ENCODE assay signal across 14 cellular contexts in the genomic region with DNA sequence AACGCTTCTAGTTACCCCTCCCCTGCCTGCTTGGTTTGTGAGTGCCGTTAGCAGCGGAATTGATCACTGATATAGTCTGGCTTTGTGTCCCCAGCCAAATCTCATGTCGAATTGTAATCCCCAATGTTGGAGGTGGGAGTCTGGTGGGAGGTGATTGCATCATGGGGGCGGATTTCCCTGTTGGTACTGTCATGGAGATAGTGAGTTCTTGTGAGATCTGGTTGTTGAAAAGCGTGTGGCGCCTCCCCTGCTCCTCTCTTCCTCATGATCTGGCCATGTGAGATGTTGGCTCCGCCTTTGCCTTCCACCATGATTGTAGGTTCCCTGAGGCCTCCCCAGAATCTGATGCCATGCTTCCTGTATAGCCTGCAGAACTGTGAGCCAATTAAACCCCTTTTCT. TPM values are rescaled to one million over a fixed set of nuclear protein-coding genes. Genes with fewer than 3 reads are reported as not detected.
DNase-seq lines count a peak whose midpoint lies in the region; ATAC-seq and TF ChIP-seq lines count a peak whose summit lies in the region.
"Had no signal": no experiment of that assay in that cellular context is flagged by ENCODE, and none has a peak within 500 bp of the region (broad histone marks: within the 10 kb centered on the region; RNA-seq: fewer than 3 reads in every experiment).

No MANE protein-coding gene starts in this region.

- no peaks in the 10 kb centered on the region for H3K79me2 ChIP-seq in mesendoderm (ENCODE audit: control insufficient read depth, insufficient read depth, low read length)

- H3K4me2 ChIP-seq in mesendoderm (ENCODE audit: low read length), result no peak overlapping the region
- H3K4me2 ChIP-seq: BLaER1 had no signal

- no peak for ATAC-seq in left ventricle myocardium superior
- ATAC-seq in WTC11, result peak; percentile 5; the same call in 1 of the 2 replicates

- no peak overlapping the region for H2BK120ac ChIP-seq in mesendoderm (ENCODE audit: low read depth, low read length)

- H3K9me3 ChIP-seq in right atrium auricular region (no peaks in the 10 kb centered on the region), skeletal muscle tissue (ENCODE audit: control insufficient read depth in 3 of 3, low read length in 3 of 3) (no peaks in the 10 kb centered on the region)
- H3K9me3 ChIP-seq: BLaER1 had no signal

- H3K27ac ChIP-seq in right atrium auricular region (peak overlapping the region; percentile 71 to 91), mesendoderm (ENCODE audit: low read depth, low read length) (no peak overlapping the region), skeletal muscle tissue (ENCODE audit: low read depth, low read length) (peak overlapping the region; percentile 67)
- H3K27ac ChIP-seq: BLaER1 had no signal

- no peak overlapping the region for H3K9ac ChIP-seq in mesendoderm (ENCODE audit: low read length)
- no peak overlapping the region for H3K9ac ChIP-seq in skeletal muscle tissue (ENCODE audit: low read depth in 1 of 3, low read length in 3 of 3)
- H3K9ac ChIP-seq: BLaER1 had no signal

- no peak overlapping the region for H3K27ac Mint-ChIP-seq in WTC11
- no peak overlapping the region for H3K27ac Mint-ChIP-seq in chondrocyte (ENCODE audit: unreplicated experiment)

- WGBS in mesendoderm (ENCODE audit: extremely low coverage, insufficient coverage, low lambda C conversion rate), result no CpG with 5 or more reads among the region's 8 CpGs

- H3K36me3 ChIP-seq in right atrium auricular region, result no peaks in the 10 kb centered on the region
- H3K36me3 ChIP-seq in mesendoderm (ENCODE audit: control insufficient read depth, insufficient read depth, low read length), result no peaks in the 10 kb centered on the region
- no peaks in the 10 kb centered on the region for H3K36me3 ChIP-seq in skeletal muscle tissue (ENCODE audit: control insufficient read depth in 3 of 3, insufficient read depth in 3 of 3, low read length in 3 of 3)
- H3K36me3 ChIP-seq: BLaER1 had no signal

- intact Hi-C loops in left ventricle myocardium superior (cut with micrococcal nuclease), result no loop called here

- peaks cover 14% of the 10 kb centered on the region for H3K27me3 Mint-ChIP-seq in WTC11 (ENCODE audit: low read depth)
- no peaks in the 10 kb centered on the region for H3K27me3 Mint-ChIP-seq in chondrocyte (ENCODE audit: low read depth)

- no peak overlapping the region for H3K4me3 Mint-ChIP-seq in WTC11
- no peak overlapping the region for H3K4me3 Mint-ChIP-seq in chondrocyte (ENCODE audit: unreplicated experiment)

- no peak overlapping the region for H2BK5ac ChIP-seq in mesendoderm (ENCODE audit: low read length)

- CTCF ChIA-PET in WTC11 (lab: Charles Lee), result no interaction called here

- H3K79me1 ChIP-seq in mesendoderm (ENCODE audit: low read length), result no peaks in the 10 kb centered on the region

- H3K4ac ChIP-seq in mesendoderm (ENCODE audit: low read depth, low read length), result no peak overlapping the region

- no peaks in the 10 kb centered on the region for H3K9me3 Mint-ChIP-seq in WTC11
- H3K9me3 Mint-ChIP-seq in chondrocyte (ENCODE audit: low read depth), result no peaks in the 10 kb centered on the region

- H3K4me1 Mint-ChIP-seq in WTC11 (peaks cover 3% of the 10 kb centered on the region; the same call in 1 of the 2 replicates), chondrocyte (ENCODE audit: low read depth) (peaks cover 14% of the 10 kb centered on the region)

- H3K4me1 ChIP-seq in right atrium auricular region, result peaks cover 0 to 16% of the 10 kb centered on the region in 2 donors
- peaks cover 3% of the 10 kb centered on the region for H3K4me1 ChIP-seq in mesendoderm (ENCODE audit: control insufficient read depth, low read depth, low read length)
- H3K4me1 ChIP-seq in skeletal muscle tissue (ENCODE audit: control insufficient read depth in 3 of 3, insufficient read depth in 3 of 3, low read length in 3 of 3), result peaks cover 15 to 31% (median 30%) of the 10 kb centered on the region in 3 donors

- no peak overlapping the region for H3K23ac ChIP-seq in mesendoderm (ENCODE audit: low read length)

- H3K36me3 Mint-ChIP-seq in WTC11 (no peaks in the 10 kb centered on the region), chondrocyte (ENCODE audit: low read depth) (no peaks in the 10 kb centered on the region)

- no peak overlapping the region for H3K56ac ChIP-seq in mesendoderm (ENCODE audit: low read length)

- DNase-seq in right atrium auricular region (ENCODE audit: low spot score) (peak; percentile 47), left ventricle myocardium superior (no peak), WTC11 (ENCODE audit: low spot score) (no peak), mesendoderm (peak; percentile 57), NCI-H2081 treated with DMSO at 0.1 percent for 48 hours (lab: John Stamatoyannopoulos, UW) (no peak), chondrocyte (ENCODE audit: low spot score) (no peak), middle frontal gyrus (ENCODE audit: extremely low spot score, low spot score) (no peak)
- DNase-seq: 8988T, AML-193, DMS53, GF-D8, H7 had no signal

- H4K5ac ChIP-seq in mesendoderm (ENCODE audit: low read length), result no peak overlapping the region

- TF ChIP-seq CTCF in right atrium auricular region (IDR thresholded peaks at IDR 0.05), result no peak
- TF ChIP-seq CTCF in WTC11 (IDR thresholded peaks at IDR 0.05), result no peak
- no peak for TF ChIP-seq CTCF in chondrocyte (IDR thresholded peaks at IDR 0.05)

- H3K27me3 ChIP-seq in right atrium auricular region, result no peaks in the 10 kb centered on the region
- no peaks in the 10 kb centered on the region for H3K27me3 ChIP-seq in mesendoderm (ENCODE audit: insufficient read depth, low read length, poor library complexity)
- no peaks in the 10 kb centered on the region for H3K27me3 ChIP-seq in skeletal muscle tissue (ENCODE audit: control insufficient read depth in 3 of 3, insufficient read depth in 3 of 3, low read length in 3 of 3)
- H3K27me3 ChIP-seq: BLaER1 had no signal

- POLR2A ChIA-PET in WTC11 (lab: Charles Lee), result no interaction called here

- H4K8ac ChIP-seq in mesendoderm (ENCODE audit: low read depth, low read length), result no peak overlapping the region

- no peak overlapping the region for H2BK15ac ChIP-seq in mesendoderm (replicated peaks; ENCODE audit: low read depth)

- H2AK5ac ChIP-seq in mesendoderm (ENCODE audit: low read length), result no peak overlapping the region

- H3K4me3 ChIP-seq in right atrium auricular region (no peak overlapping the region), mesendoderm (ENCODE audit: low read length) (no peak overlapping the region), skeletal muscle tissue (ENCODE audit: low read length in 3 of 3) (no peak overlapping the region)
- H3K4me3 ChIP-seq: BLaER1 had no signal

- no peak overlapping the region for H3K18ac ChIP-seq in mesendoderm (ENCODE audit: low read length)

TF ChIP-seq in WTC11, 78 proteins besides CTCF, POLR2A, EP300 and RAD21 (continues in another document):
- no peak for TF ChIP-seq SP1 (CRISPR knock-in tag; conservative IDR thresholded peaks at IDR 0.05)
- no peak for TF ChIP-seq ETV6 (CRISPR knock-in tag; IDR thresholded peaks at IDR 0.05)
- TF ChIP-seq, protein P1, sequence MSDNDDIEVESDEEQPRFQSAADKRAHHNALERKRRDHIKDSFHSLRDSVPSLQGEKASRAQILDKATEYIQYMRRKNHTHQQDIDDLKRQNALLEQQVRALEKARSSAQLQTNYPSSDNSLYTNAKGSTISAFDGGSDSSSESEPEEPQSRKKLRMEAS (CRISPR knock-in tag; IDR thresholded peaks at IDR 0.05), result no peak
- TF ChIP-seq IRF2 (CRISPR knock-in tag; IDR thresholded peaks at IDR 0.05; ENCODE audit: borderline replicate concordance, low read depth), result no peak
- no peak for TF ChIP-seq ZNF317 (CRISPR knock-in tag; IDR thresholded peaks at IDR 0.05; ENCODE audit: borderline replicate concordance, low read depth)
- no peak for TF ChIP-seq NR2C2 (CRISPR knock-in tag; IDR thresholded peaks at IDR 0.05)
- TF ChIP-seq OVOL2 (CRISPR knock-in tag; IDR thresholded peaks at IDR 0.05; ENCODE audit: borderline replicate concordance), result no peak
- TF ChIP-seq TP53 (CRISPR knock-in tag; IDR thresholded peaks at IDR 0.05), result no peak
- TF ChIP-seq, protein P2, sequence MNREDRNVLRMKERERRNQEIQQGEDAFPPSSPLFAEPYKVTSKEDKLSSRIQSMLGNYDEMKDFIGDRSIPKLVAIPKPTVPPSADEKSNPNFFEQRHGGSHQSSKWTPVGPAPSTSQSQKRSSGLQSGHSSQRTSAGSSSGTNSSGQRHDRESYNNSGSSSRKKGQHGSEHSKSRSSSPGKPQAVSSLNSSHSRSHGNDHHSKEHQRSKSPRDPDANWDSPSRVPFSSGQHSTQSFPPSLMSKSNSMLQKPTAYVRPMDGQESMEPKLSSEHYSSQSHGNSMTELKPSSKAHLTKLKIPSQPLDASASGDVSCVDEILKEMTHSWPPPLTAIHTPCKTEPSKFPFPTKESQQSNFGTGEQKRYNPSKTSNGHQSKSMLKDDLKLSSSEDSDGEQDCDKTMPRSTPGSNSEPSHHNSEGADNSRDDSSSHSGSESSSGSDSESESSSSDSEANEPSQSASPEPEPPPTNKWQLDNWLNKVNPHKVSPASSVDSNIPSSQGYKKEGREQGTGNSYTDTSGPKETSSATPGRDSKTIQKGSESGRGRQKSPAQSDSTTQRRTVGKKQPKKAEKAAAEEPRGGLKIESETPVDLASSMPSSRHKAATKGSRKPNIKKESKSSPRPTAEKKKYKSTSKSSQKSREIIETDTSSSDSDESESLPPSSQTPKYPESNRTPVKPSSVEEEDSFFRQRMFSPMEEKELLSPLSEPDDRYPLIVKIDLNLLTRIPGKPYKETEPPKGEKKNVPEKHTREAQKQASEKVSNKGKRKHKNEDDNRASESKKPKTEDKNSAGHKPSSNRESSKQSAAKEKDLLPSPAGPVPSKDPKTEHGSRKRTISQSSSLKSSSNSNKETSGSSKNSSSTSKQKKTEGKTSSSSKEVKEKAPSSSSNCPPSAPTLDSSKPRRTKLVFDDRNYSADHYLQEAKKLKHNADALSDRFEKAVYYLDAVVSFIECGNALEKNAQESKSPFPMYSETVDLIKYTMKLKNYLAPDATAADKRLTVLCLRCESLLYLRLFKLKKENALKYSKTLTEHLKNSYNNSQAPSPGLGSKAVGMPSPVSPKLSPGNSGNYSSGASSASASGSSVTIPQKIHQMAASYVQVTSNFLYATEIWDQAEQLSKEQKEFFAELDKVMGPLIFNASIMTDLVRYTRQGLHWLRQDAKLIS (CRISPR knock-in tag; IDR thresholded peaks at IDR 0.05; ENCODE audit: borderline replicate concordance), result no peak
- no peak for TF ChIP-seq SMAD3 (CRISPR knock-in tag; IDR thresholded peaks at IDR 0.05; ENCODE audit: borderline replicate concordance)

RNA-seq across cellular contexts. Expression of a gene that starts 47.3 kb away (rescaled TPM):
- 1 to 10 TPM in 1 of 2 donors, under 1 TPM in 1; 0.74 to 1.3 TPM for total RNA-seq in right atrium auricular region
- 0.55 TPM for total RNA-seq in left ventricle myocardium superior
- not detected in 3 replicates for total RNA-seq in WTC11 (2021)
- polyA plus RNA-seq in mesendoderm (2013, experiment 1 of 2), result 0.07 TPM
- 0.06 TPM for polyA plus RNA-seq in mesendoderm (2013, experiment 2 of 2)
- 1.0 TPM for total RNA-seq in skeletal muscle tissue
- not detected in 3 replicates for total RNA-seq in chondrocyte
- total RNA-seq: H7 had no signal

RNA-seq across cellular contexts. Expression of a gene that starts 50.0 kb away (rescaled TPM):
- total RNA-seq in right atrium auricular region (100 to 1,000 TPM; 211 to 258 TPM), left ventricle myocardium superior (329 TPM), WTC11 (2021) (2.1 to 2.2 TPM (median 2.2 TPM) in 3 replicates), skeletal muscle tissue (53.2 TPM), chondrocyte (13.2 to 23.4 TPM (median 22.1 TPM) in 3 replicates)
- polyA plus RNA-seq in mesendoderm (2013, experiment 1 of 2), result 1.8 TPM
- 1.8 TPM for polyA plus RNA-seq in mesendoderm (2013, experiment 2 of 2)

Comparison
In these comparisons a context has a peak if more than half of its experiments do, and no peak if none do; other contexts are left out.
1. DNase-seq: peak in right atrium auricular region (single experiment) and mesendoderm (single experiment); none in left ventricle myocardium superior (single experiment), WTC11 (single experiment), NCI-H2081 treated with DMSO at 0.1 percent for 48 hours (single experiment), chondrocyte (single experiment) and middle frontal gyrus (single experiment).